In the genomic region with DNA sequence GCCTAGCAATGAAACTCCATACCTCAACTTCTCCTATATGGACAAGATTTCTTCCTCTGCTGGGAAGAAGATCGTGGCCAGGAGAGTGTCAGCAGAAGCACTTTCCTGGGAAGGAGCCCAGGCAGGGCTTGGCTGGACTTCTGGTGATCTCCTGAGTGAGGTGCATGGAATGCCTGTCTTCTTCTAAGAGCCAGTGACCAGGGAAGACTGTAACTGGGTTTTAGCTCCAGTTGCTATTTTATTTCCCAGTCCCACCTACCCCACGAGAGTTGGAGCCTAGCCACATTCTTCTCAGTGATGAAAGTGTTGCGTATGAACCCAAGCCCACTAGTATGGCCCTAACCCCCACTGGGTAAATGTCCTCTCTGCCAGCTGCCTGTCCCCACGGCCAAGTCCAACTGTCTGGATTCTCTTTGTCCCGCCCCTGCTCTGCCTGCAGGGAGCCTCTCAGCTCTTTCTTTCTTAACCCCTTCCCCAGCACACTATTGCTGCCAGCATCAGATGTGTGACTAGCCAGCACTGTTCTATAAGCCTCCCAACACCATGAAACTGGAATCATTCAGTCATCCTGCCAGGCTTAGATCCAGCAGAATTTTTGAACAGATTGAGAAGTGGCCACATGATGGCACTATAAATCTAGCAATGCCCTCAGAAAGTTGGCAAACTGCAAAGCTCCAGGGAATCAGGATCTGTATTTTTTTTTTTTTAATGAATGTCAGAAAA, we compare ENCODE assay signal across 8 cellular contexts.
A peak's percentile ranks its signal among the peaks of the same experiment; 100 is the strongest.
DNase-seq lines count a peak whose midpoint lies in the region; ATAC-seq and TF ChIP-seq lines count a peak whose summit lies in the region.

No MANE protein-coding gene starts in this region.

- H3K4me2 ChIP-seq in SU-DHL-6 (ENCODE audit: low read depth, low read length, poor library complexity, severe bottlenecking), result no peak overlapping the region

- peaks cover 42% of the 10 kb centered on the region for H3K4me1 Mint-ChIP-seq in activated CD4-positive, alpha-beta T cell treated with anti-CD3 and anti-CD28 coated beads, Interleukin-2, amount 10 ng/mL, durations not matched to agents 7 days and 5 days
- H3K4me1 Mint-ChIP-seq in neural crest cell, result no peaks in the 10 kb centered on the region

- no peaks in the 10 kb centered on the region for H3F3A ChIP-seq in SU-DHL-6 (ENCODE audit: insufficient read depth)

- H3K27me3 ChIP-seq in SU-DHL-6 (ENCODE audit: low read length), result no peaks in the 10 kb centered on the region

- peaks cover 3% of the 10 kb centered on the region for H3K27me3 Mint-ChIP-seq in activated CD4-positive, alpha-beta T cell treated with anti-CD3 and anti-CD28 coated beads, Interleukin-2, amount 10 ng/mL, durations not matched to agents 7 days and 5 days
- no peaks in the 10 kb centered on the region for H3K27me3 Mint-ChIP-seq in neural crest cell (ENCODE audit: low read depth)

- TF ChIP-seq CTCF in LNCAP (IDR thresholded peaks at IDR 0.05), result peak; percentile 72
- peak; percentile 39 for TF ChIP-seq CTCF in SU-DHL-6 (IDR thresholded peaks at IDR 0.05; ENCODE audit: insufficient read depth, low read length, poor library complexity, severe bottlenecking)
- TF ChIP-seq CTCF in neural crest cell (conservative IDR thresholded peaks at IDR 0.05), result peak; percentile 73

- H3K27ac ChIP-seq in SU-DHL-6 (ENCODE audit: low read depth, low read length), result no peak overlapping the region

- POLR2A ChIA-PET in activated CD4-positive, alpha-beta T cell treated with anti-CD3 and anti-CD28 coated beads, Interleukin-2, amount 10 ng/mL, durations not matched to agents 7 days and 5 days (lab: Charles Lee), result no interaction called here

- no peak for DNase-seq in activated CD4-positive, alpha-beta T cell treated with anti-CD3 and anti-CD28 coated beads, Interleukin-2, amount 10 ng/mL, durations not matched to agents 7 days and 5 days
- DNase-seq in activated CD4-positive, alpha-beta T cell treated with anti-CD3 and anti-CD28 coated beads, Interleukin-2, amount 50 U/mL, for 4 hours, result no peak
- DNase-seq in fibroblast of gingiva (ENCODE audit: low read depth) (peak; percentile 84), neural crest cell (ENCODE audit: low read depth, low spot score) (peak; percentile 22)
- DNase-seq in effector CD4-positive, alpha-beta T cell, result no peak

- no peaks in the 10 kb centered on the region for H3K79me2 ChIP-seq in SU-DHL-6 (ENCODE audit: insufficient read depth, low read length)

- CTCF ChIA-PET in activated CD4-positive, alpha-beta T cell treated with anti-CD3 and anti-CD28 coated beads, Interleukin-2, amount 10 ng/mL, durations not matched to agents 7 days and 5 days (lab: Charles Lee), result interaction anchor here (0.6 to 2.4 kb wide), 10 partner anchors 8 to 1045 kb away, joined by 3 to 8 read pairs (median 4); no protein-coding TSS in a partner anchor

- H3K36me3 Mint-ChIP-seq in activated CD4-positive, alpha-beta T cell treated with anti-CD3 and anti-CD28 coated beads, Interleukin-2, amount 10 ng/mL, durations not matched to agents 7 days and 5 days (ENCODE audit: low read depth), result peaks cover 10% of the 10 kb centered on the region
- no peaks in the 10 kb centered on the region for H3K36me3 Mint-ChIP-seq in neural crest cell (ENCODE audit: low read depth)

- no peak for ATAC-seq in HG03378 (IDR thresholded peaks at IDR 0.05; ENCODE audit: unreplicated experiment)

- H3K27ac Mint-ChIP-seq in activated CD4-positive, alpha-beta T cell treated with anti-CD3 and anti-CD28 coated beads, Interleukin-2, amount 10 ng/mL, durations not matched to agents 7 days and 5 days, result peak overlapping the region; percentile 42
- peak overlapping the region; percentile 76 for H3K27ac Mint-ChIP-seq in neural crest cell (ENCODE audit: unreplicated experiment)

- no peak overlapping the region for H2AFZ ChIP-seq in SU-DHL-6 (ENCODE audit: low read depth, low read length, severe bottlenecking)

- no peaks in the 10 kb centered on the region for H4K20me1 ChIP-seq in SU-DHL-6 (ENCODE audit: low read depth, low read length)

- peaks cover 4% of the 10 kb centered on the region for H3K9me3 Mint-ChIP-seq in activated CD4-positive, alpha-beta T cell treated with anti-CD3 and anti-CD28 coated beads, Interleukin-2, amount 10 ng/mL, durations not matched to agents 7 days and 5 days
- H3K9me3 Mint-ChIP-seq in neural crest cell, result no peaks in the 10 kb centered on the region

- no peak overlapping the region for H3K4me3 ChIP-seq in SU-DHL-6 (ENCODE audit: insufficient read depth, low read length, poor library complexity, severe bottlenecking)

- H3K9ac ChIP-seq in SU-DHL-6 (ENCODE audit: low read length), result no peak overlapping the region

- no peaks in the 10 kb centered on the region for H3K9me2 ChIP-seq in SU-DHL-6 (replicated peaks; ENCODE audit: insufficient read depth, low read length)

- H3K9me3 ChIP-seq in SU-DHL-6 (ENCODE audit: insufficient read depth, low read length), result no peaks in the 10 kb centered on the region

- no peak overlapping the region for H3K4me3 Mint-ChIP-seq in activated CD4-positive, alpha-beta T cell treated with anti-CD3 and anti-CD28 coated beads, Interleukin-2, amount 10 ng/mL, durations not matched to agents 7 days and 5 days
- no peak overlapping the region for H3K4me3 Mint-ChIP-seq in neural crest cell

- H3K36me3 ChIP-seq in SU-DHL-6 (ENCODE audit: low read length), result no peaks in the 10 kb centered on the region

Comparison
In these comparisons a context has a peak if more than half of its experiments do, and no peak if none do; other contexts are left out.
1. DNase-seq: peak in fibroblast of gingiva (single experiment) and neural crest cell (single experiment); none in activated CD4-positive, alpha-beta T cell treated with anti-CD3 and anti-CD28 coated beads, Interleukin-2, amount 10 ng/mL, durations not matched to agents 7 days and 5 days (single experiment), activated CD4-positive, alpha-beta T cell treated with anti-CD3 and anti-CD28 coated beads, Interleukin-2, amount 50 U/mL, for 4 hours (0 of 2) and effector CD4-positive, alpha-beta T cell (single experiment).
2. Peak in every context shown above with its lines, with median percentiles within 50 percentile points of each other: CTCF ChIP-seq.